ENCODE assay signal across 2 cellular contexts in the genomic region with DNA sequence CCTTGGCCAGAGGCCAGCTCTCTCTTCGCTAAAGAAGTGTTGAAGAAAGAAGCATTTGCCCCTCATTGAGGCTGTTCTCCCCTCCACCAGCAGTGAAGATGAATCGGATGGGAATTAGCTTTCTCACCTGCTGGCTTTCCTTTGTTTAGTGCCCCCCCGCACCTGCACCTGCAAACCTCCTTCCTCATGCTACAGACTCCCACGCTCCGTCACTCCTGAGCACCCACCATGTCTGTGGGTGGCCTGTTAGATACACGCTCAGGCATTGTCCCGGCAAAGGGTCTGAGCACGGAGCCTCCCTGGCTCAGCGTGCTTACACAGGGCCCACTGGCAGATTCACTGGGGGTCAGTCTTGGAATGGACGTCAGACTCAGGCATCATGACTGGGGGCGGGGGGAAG.
TF ChIP-seq lines count a peak whose summit lies in the region.

No MANE protein-coding gene starts in this region.

TF ChIP-seq in liver, 16 proteins besides CTCF, POLR2A, EP300 and RAD21 (continued from another document):
- TF ChIP-seq, protein P1, sequence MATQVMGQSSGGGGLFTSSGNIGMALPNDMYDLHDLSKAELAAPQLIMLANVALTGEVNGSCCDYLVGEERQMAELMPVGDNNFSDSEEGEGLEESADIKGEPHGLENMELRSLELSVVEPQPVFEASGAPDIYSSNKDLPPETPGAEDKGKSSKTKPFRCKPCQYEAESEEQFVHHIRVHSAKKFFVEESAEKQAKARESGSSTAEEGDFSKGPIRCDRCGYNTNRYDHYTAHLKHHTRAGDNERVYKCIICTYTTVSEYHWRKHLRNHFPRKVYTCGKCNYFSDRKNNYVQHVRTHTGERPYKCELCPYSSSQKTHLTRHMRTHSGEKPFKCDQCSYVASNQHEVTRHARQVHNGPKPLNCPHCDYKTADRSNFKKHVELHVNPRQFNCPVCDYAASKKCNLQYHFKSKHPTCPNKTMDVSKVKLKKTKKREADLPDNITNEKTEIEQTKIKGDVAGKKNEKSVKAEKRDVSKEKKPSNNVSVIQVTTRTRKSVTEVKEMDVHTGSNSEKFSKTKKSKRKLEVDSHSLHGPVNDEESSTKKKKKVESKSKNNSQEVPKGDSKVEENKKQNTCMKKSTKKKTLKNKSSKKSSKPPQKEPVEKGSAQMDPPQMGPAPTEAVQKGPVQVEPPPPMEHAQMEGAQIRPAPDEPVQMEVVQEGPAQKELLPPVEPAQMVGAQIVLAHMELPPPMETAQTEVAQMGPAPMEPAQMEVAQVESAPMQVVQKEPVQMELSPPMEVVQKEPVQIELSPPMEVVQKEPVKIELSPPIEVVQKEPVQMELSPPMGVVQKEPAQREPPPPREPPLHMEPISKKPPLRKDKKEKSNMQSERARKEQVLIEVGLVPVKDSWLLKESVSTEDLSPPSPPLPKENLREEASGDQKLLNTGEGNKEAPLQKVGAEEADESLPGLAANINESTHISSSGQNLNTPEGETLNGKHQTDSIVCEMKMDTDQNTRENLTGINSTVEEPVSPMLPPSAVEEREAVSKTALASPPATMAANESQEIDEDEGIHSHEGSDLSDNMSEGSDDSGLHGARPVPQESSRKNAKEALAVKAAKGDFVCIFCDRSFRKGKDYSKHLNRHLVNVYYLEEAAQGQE (IDR thresholded peaks at IDR 0.05), result no peak
- TF ChIP-seq YY1 (IDR thresholded peaks at IDR 0.05) (no peak), NR2F2 (IDR thresholded peaks at IDR 0.05) (no peak), HNF4A (conservative IDR thresholded peaks at IDR 0.05) (no peak), HNF4G (IDR thresholded peaks at IDR 0.05) (no peak), FOXA2 (IDR thresholded peaks at IDR 0.05) (no peak), TAF1 (conservative IDR thresholded peaks at IDR 0.05) (no peak), FOXA1 (IDR thresholded peaks at IDR 0.05) (no peak), SP1 (IDR thresholded peaks at IDR 0.05) (no peak)
- TF ChIP-seq, protein P2, sequence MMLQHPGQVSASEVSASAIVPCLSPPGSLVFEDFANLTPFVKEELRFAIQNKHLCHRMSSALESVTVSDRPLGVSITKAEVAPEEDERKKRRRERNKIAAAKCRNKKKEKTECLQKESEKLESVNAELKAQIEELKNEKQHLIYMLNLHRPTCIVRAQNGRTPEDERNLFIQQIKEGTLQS (IDR thresholded peaks at IDR 0.05), result no peak
- TF ChIP-seq, protein P3, sequence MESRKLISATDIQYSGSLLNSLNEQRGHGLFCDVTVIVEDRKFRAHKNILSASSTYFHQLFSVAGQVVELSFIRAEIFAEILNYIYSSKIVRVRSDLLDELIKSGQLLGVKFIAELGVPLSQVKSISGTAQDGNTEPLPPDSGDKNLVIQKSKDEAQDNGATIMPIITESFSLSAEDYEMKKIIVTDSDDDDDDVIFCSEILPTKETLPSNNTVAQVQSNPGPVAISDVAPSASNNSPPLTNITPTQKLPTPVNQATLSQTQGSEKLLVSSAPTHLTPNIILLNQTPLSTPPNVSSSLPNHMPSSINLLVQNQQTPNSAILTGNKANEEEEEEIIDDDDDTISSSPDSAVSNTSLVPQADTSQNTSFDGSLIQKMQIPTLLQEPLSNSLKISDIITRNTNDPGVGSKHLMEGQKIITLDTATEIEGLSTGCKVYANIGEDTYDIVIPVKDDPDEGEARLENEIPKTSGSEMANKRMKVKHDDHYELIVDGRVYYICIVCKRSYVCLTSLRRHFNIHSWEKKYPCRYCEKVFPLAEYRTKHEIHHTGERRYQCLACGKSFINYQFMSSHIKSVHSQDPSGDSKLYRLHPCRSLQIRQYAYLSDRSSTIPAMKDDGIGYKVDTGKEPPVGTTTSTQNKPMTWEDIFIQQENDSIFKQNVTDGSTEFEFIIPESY (IDR thresholded peaks at IDR 0.05), result no peak
- TF ChIP-seq, protein P4, sequence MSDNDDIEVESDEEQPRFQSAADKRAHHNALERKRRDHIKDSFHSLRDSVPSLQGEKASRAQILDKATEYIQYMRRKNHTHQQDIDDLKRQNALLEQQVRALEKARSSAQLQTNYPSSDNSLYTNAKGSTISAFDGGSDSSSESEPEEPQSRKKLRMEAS (IDR thresholded peaks at IDR 0.05), result no peak
TF ChIP-seq in liver: peak in this region for 0.

TF ChIP-seq in HepG2, 621 proteins besides CTCF, POLR2A, EP300 and RAD21 (continued from another document):
- TF ChIP-seq, protein P5, sequence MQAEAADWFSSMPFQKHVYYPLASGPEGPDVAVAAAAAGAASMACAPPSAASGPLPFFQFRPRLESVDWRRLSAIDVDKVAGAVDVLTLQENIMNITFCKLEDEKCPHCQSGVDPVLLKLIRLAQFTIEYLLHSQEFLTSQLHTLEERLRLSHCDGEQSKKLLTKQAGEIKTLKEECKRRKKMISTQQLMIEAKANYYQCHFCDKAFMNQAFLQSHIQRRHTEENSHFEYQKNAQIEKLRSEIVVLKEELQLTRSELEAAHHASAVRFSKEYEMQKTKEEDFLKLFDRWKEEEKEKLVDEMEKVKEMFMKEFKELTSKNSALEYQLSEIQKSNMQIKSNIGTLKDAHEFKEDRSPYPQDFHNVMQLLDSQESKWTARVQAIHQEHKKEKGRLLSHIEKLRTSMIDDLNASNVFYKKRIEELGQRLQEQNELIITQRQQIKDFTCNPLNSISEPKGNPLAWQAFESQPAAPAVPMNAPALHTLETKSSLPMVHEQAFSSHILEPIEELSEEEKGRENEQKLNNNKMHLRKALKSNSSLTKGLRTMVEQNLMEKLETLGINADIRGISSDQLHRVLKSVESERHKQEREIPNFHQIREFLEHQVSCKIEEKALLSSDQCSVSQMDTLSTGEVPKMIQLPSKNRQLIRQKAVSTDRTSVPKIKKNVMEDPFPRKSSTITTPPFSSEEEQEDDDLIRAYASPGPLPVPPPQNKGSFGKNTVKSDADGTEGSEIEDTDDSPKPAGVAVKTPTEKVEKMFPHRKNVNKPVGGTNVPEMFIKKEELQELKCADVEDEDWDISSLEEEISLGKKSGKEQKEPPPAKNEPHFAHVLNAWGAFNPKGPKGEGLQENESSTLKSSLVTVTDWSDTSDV (CRISPR knock-in tag; IDR thresholded peaks at IDR 0.05), result no peak
- TF ChIP-seq TBP (CRISPR knock-in tag; IDR thresholded peaks at IDR 0.05) (no peak), BCL6 (CRISPR knock-in tag; IDR thresholded peaks at IDR 0.05) (no peak), ISL2 (CRISPR knock-in tag; IDR thresholded peaks at IDR 0.05) (no peak), GFI1 (CRISPR knock-in tag; IDR thresholded peaks at IDR 0.05; ENCODE audit: borderline replicate concordance) (no peak)
